In genomic region chr13:33696530-33696929, GRCh38 we compare ENCODE assay signal across 3 cellular contexts.
TF ChIP-seq lines count a peak whose summit lies in the region.

No MANE protein-coding gene starts in this region.

TF ChIP-seq in A549, 52 proteins besides CTCF, POLR2A, EP300 and RAD21 (continued from another document):
- TF ChIP-seq, protein P1, sequence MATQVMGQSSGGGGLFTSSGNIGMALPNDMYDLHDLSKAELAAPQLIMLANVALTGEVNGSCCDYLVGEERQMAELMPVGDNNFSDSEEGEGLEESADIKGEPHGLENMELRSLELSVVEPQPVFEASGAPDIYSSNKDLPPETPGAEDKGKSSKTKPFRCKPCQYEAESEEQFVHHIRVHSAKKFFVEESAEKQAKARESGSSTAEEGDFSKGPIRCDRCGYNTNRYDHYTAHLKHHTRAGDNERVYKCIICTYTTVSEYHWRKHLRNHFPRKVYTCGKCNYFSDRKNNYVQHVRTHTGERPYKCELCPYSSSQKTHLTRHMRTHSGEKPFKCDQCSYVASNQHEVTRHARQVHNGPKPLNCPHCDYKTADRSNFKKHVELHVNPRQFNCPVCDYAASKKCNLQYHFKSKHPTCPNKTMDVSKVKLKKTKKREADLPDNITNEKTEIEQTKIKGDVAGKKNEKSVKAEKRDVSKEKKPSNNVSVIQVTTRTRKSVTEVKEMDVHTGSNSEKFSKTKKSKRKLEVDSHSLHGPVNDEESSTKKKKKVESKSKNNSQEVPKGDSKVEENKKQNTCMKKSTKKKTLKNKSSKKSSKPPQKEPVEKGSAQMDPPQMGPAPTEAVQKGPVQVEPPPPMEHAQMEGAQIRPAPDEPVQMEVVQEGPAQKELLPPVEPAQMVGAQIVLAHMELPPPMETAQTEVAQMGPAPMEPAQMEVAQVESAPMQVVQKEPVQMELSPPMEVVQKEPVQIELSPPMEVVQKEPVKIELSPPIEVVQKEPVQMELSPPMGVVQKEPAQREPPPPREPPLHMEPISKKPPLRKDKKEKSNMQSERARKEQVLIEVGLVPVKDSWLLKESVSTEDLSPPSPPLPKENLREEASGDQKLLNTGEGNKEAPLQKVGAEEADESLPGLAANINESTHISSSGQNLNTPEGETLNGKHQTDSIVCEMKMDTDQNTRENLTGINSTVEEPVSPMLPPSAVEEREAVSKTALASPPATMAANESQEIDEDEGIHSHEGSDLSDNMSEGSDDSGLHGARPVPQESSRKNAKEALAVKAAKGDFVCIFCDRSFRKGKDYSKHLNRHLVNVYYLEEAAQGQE (IDR thresholded peaks at IDR 0.05): no peak
- TF ChIP-seq TFCP2L1 (CRISPR knock-in tag; IDR thresholded peaks at IDR 0.05) (no peak), JUNB (IDR thresholded peaks at IDR 0.05) (no peak), BCL3 (IDR thresholded peaks at IDR 0.05) (no peak), EHMT2 (IDR thresholded peaks at IDR 0.05; ENCODE audit: low read depth) (no peak), BHLHE40 (IDR thresholded peaks at IDR 0.05; ENCODE audit: low read depth, low read length) (no peak), CEBPB (IDR thresholded peaks at IDR 0.05) (no peak), HOXB13 (CRISPR knock-in tag; IDR thresholded peaks at IDR 0.05; ENCODE audit: low read depth) (no peak)

TF ChIP-seq in HCT116, 20 proteins besides CTCF, POLR2A, EP300 and RAD21 (continued from another document):
- TF ChIP-seq ZNF274 (IDR thresholded peaks at IDR 0.05; ENCODE audit: low read depth, low read length): no peak
- no peak for TF ChIP-seq POLR2AphosphoS5 (IDR thresholded peaks at IDR 0.05; ENCODE audit: low read depth, low read length)
- TF ChIP-seq CBX3 (IDR thresholded peaks at IDR 0.05; ENCODE audit: low read depth): no peak
- TF ChIP-seq ZFX (IDR thresholded peaks at IDR 0.05): no peak
- no peak for TF ChIP-seq SRF (IDR thresholded peaks at IDR 0.05; ENCODE audit: low read depth)
- no peak for TF ChIP-seq SP1 (IDR thresholded peaks at IDR 0.05; ENCODE audit: low read depth)
- no peak for TF ChIP-seq EZH2phosphoT487 (IDR thresholded peaks at IDR 0.05; ENCODE audit: borderline replicate concordance)
- no peak for TF ChIP-seq EGR1 (IDR thresholded peaks at IDR 0.05; ENCODE audit: low read depth)
- TF ChIP-seq JUND (IDR thresholded peaks at IDR 0.05): no peak
- no peak for TF ChIP-seq FOSL1 (IDR thresholded peaks at IDR 0.05; ENCODE audit: low read depth)
- TF ChIP-seq EZH2 (IDR thresholded peaks at IDR 0.05): no peak

TF ChIP-seq in SK-N-SH treated with all-trans-retinoic acid at 6 μM for 48 hours, 23 proteins besides CTCF, POLR2A, EP300 and RAD21 (continued from another document):
- no peak for TF ChIP-seq TSHZ2 (CRISPR knock-in tag; IDR thresholded peaks at IDR 0.05)
- no peak for TF ChIP-seq CSRNP3 (CRISPR knock-in tag; IDR thresholded peaks at IDR 0.05)
- no peak for TF ChIP-seq TCF4 (CRISPR knock-in tag; IDR thresholded peaks at IDR 0.05; ENCODE audit: borderline replicate concordance)
- no peak for TF ChIP-seq PPARA (CRISPR knock-in tag; IDR thresholded peaks at IDR 0.05; ENCODE audit: borderline replicate concordance)
- no peak for TF ChIP-seq BACH2 (CRISPR knock-in tag; IDR thresholded peaks at IDR 0.05; ENCODE audit: borderline replicate concordance)
- TF ChIP-seq ISL1 (CRISPR knock-in tag; IDR thresholded peaks at IDR 0.05): no peak
